14 cellular contexts compared by ENCODE assay signal in the genomic region with DNA sequence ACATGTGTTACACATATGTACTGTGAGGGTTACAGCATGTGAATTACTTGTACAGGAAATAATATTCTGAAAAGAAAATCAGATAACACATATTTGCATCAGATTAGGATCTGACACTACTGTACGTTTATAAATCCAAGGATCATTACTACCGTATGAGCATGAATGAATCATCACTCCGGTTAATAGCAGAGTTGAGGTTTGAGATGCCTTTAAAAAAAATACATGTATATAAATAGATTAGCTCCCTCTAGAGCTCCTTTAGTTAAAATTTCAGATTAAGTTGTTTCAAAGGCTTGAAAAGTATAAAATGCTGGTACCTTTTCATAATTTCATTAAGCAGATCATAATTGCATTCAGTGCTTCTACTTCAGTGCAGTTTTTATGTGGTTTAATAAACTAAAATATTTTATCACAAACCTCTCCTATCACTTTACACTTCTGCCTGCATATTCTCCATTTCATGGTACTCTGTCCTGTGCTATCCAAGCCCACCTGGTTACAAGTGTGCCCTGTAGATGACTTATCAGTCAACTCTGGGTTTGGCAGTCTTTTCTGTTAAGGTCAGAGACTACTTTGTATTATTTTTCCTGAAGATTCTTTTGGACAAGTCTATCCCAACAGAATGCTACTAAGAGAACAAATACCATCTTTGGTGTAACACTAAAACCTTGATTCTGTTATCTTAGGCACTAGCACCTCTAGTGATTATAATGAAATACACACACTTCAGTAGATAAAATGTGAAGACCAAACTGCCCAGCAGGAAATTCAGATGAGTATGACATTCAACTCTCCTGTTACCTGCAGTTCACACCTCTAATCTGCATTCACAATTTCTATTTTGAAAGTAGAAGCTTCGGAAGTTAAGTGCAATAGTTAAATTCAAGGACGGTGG. TPM values are rescaled to one million over a fixed set of nuclear protein-coding genes. Genes with fewer than 3 reads are reported as not detected.
A peak's percentile ranks its signal among the peaks of the same experiment; 100 is the strongest.
DNase-seq lines count a peak whose midpoint lies in the region; ATAC-seq and TF ChIP-seq lines count a peak whose summit lies in the region.
"Had no signal": no experiment of that assay in that cellular context is flagged by ENCODE, and none has a peak within 500 bp of the region (broad histone marks: within the 10 kb centered on the region; RNA-seq: fewer than 3 reads in every experiment).

No MANE protein-coding gene starts in this region.

- CTCF ChIA-PET in PC-9 (lab: Charles Lee) = interaction anchor here (0.9 to 1.0 kb wide), 2 partner anchors 12 to 948 kb away, joined by 3 read pairs; no protein-coding TSS in a partner anchor
- CTCF ChIA-PET in CD8-positive, alpha-beta memory T cell (lab: Charles Lee) = interaction anchor here (0.9 kb wide), 1 partner anchor 153 kb away, joined by 3 read pairs; no protein-coding TSS in a partner anchor

- DNase-seq in NCI-H2107 treated with DMSO at 0.1 percent for 48 hours (lab: John Stamatoyannopoulos, UW; ENCODE audit: unreplicated experiment) = peak; percentile 26
- DNase-seq in NCI-H2107 (lab: John Stamatoyannopoulos, UW) = no peak
- peak in 1 of 2 experiments; percentile 77 for DNase-seq in PC-9
- DNase-seq in stromal cell of bone marrow (ENCODE audit: low read depth) = peak; percentile 49
- DNase-seq in NOMO-1 treated with dmso at 0.1 percent for 144 hours (lab: John Stamatoyannopoulos, UW; ENCODE audit: unreplicated experiment) = no peak
- no peak for DNase-seq in CD8-positive, alpha-beta memory T cell
- no peak for DNase-seq in stimulated activated naive B cell treated with anti-CD40 and anti-IgM and Interleukin-4, amounts not matched to agents 10 μg/mL and 1 μg/mL and 100 μg/mL, for 72 hours
- DNase-seq: activated CD8-positive, alpha-beta memory T cell treated with anti-CD3 and anti-CD28 coated beads for 24 hours; central memory CD4-positive, alpha-beta T cell; NCI-H1930; SJCRH30 had no signal

- H3K4me3 Mint-ChIP-seq in CD8-positive, alpha-beta memory T cell = no peak overlapping the region
- no peak overlapping the region for H3K4me3 Mint-ChIP-seq in stimulated activated naive B cell treated with anti-CD40 and anti-IgM and Interleukin-4, amounts not matched to agents 10 μg/mL and 1 μg/mL and 100 μg/mL, for 72 hours
- H3K4me3 Mint-ChIP-seq: GM23338 had no signal

- H3K4me3 ChIP-seq in PC-9 = no peak overlapping the region
- H3K4me3 ChIP-seq in CD8-positive, alpha-beta memory T cell (ENCODE audit: low read length) = no peak overlapping the region
- H3K4me3 ChIP-seq: BLaER1 treated with 17β-estradiol and CSF1 and Interleukin-3, amounts not matched to agents 10 nM and 100 nM; GM23338; SJCRH30 had no signal

- H2AFZ ChIP-seq in PC-9 = no peak overlapping the region
- H2AFZ ChIP-seq: GM23338 had no signal

- no peaks in the 10 kb centered on the region for H3K4me1 Mint-ChIP-seq in CD8-positive, alpha-beta memory T cell
- H3K4me1 Mint-ChIP-seq in stimulated activated naive B cell treated with anti-CD40 and anti-IgM and Interleukin-4, amounts not matched to agents 10 μg/mL and 1 μg/mL and 100 μg/mL, for 72 hours = peaks cover 1 to 12% of the 10 kb centered on the region in 2 donors
- H3K4me1 Mint-ChIP-seq: GM23338 had no signal

- TF ChIP-seq CTCF in PC-9 (conservative IDR thresholded peaks at IDR 0.05) = no peak; the same call in 1 of the 2 replicates

- H3K27ac ChIP-seq in PC-9 = no peak overlapping the region
- no peak overlapping the region for H3K27ac ChIP-seq in CD8-positive, alpha-beta memory T cell (ENCODE audit: low read depth, low read length)
- H3K27ac ChIP-seq: BLaER1 treated with 17β-estradiol and CSF1 and Interleukin-3, amounts not matched to agents 10 nM and 100 nM; SJCRH30 had no signal

- no peaks in the 10 kb centered on the region for H3K27me3 Mint-ChIP-seq in CD8-positive, alpha-beta memory T cell
- no peaks in the 10 kb centered on the region for H3K27me3 Mint-ChIP-seq in stimulated activated naive B cell treated with anti-CD40 and anti-IgM and Interleukin-4, amounts not matched to agents 10 μg/mL and 1 μg/mL and 100 μg/mL, for 72 hours

- no peaks in the 10 kb centered on the region for H3K36me3 ChIP-seq in PC-9 (ENCODE audit: low read depth)
- H3K36me3 ChIP-seq in CD8-positive, alpha-beta memory T cell (ENCODE audit: insufficient read depth, low read length) = no peaks in the 10 kb centered on the region
- H3K36me3 ChIP-seq: SJCRH30 had no signal

- H3K9me3 Mint-ChIP-seq in CD8-positive, alpha-beta memory T cell = no peaks in the 10 kb centered on the region
- H3K9me3 Mint-ChIP-seq in stimulated activated naive B cell treated with anti-CD40 and anti-IgM and Interleukin-4, amounts not matched to agents 10 μg/mL and 1 μg/mL and 100 μg/mL, for 72 hours = no peaks in the 10 kb centered on the region
- H3K9me3 Mint-ChIP-seq: GM23338 had no signal

- H3K9me3 ChIP-seq in PC-9 (ENCODE audit: insufficient read depth, low read depth) = no peaks in the 10 kb centered on the region
- no peaks in the 10 kb centered on the region for H3K9me3 ChIP-seq in CD8-positive, alpha-beta memory T cell (ENCODE audit: low read length)
- H3K9me3 ChIP-seq: BLaER1 treated with 17β-estradiol and CSF1 and Interleukin-3, amounts not matched to agents 10 nM and 100 nM; SJCRH30 had no signal

- H3K27ac Mint-ChIP-seq in CD8-positive, alpha-beta memory T cell = peak overlapping the region in 1 of 8 donors; percentile 24
- H3K27ac Mint-ChIP-seq in stimulated activated naive B cell treated with anti-CD40 and anti-IgM and Interleukin-4, amounts not matched to agents 10 μg/mL and 1 μg/mL and 100 μg/mL, for 72 hours = no peak overlapping the region
- H3K27ac Mint-ChIP-seq: GM23338 had no signal

- no peaks in the 10 kb centered on the region for H3K79me2 ChIP-seq in PC-9 (ENCODE audit: low read depth)

- intact Hi-C loops in PC-9 (cut with micrococcal nuclease; ENCODE audit: unreplicated experiment) = no loop called here

- ATAC-seq in esophagus mucosa = peak; percentile 50
- ATAC-seq in stimulated activated naive B cell treated with anti-CD40 and anti-IgM and Interleukin-4, amounts not matched to agents 10 μg/mL and 1 μg/mL and 100 μg/mL, for 72 hours (replicated peaks) = no peak
- ATAC-seq: GM23338 had no signal

- BruUV-seq in PC-9 (replicated peaks; lab: Mats Ljungman, UMichigan) = no TSS peak

- POLR2A ChIA-PET in PC-9 (lab: Charles Lee; ENCODE audit: unreplicated experiment) = no interaction called here
- POLR2A ChIA-PET in CD8-positive, alpha-beta memory T cell (lab: Charles Lee) = no interaction called here

- peaks cover 9 to 10% (median 10%) of the 10 kb centered on the region in 3 donors for H3K36me3 Mint-ChIP-seq in CD8-positive, alpha-beta memory T cell
- H3K36me3 Mint-ChIP-seq in stimulated activated naive B cell treated with anti-CD40 and anti-IgM and Interleukin-4, amounts not matched to agents 10 μg/mL and 1 μg/mL and 100 μg/mL, for 72 hours = peaks cover 7 to 8% of the 10 kb centered on the region in 2 donors

- H3K4me1 ChIP-seq in PC-9 (replicated peaks; ENCODE audit: insufficient read depth) = peaks cover 13% of the 10 kb centered on the region
- H3K4me1 ChIP-seq in CD8-positive, alpha-beta memory T cell (ENCODE audit: insufficient read depth, low read length) = no peaks in the 10 kb centered on the region

- no peaks in the 10 kb centered on the region; the same call in 1 of the 2 replicates for H3K9me2 ChIP-seq in PC-9 (ENCODE audit: insufficient read depth)

- no peaks in the 10 kb centered on the region for H3K27me3 ChIP-seq in PC-9 (ENCODE audit: insufficient read depth, low read depth)
- H3K27me3 ChIP-seq in CD8-positive, alpha-beta memory T cell (ENCODE audit: insufficient read depth, low read length, poor library complexity, severe bottlenecking) = no peaks in the 10 kb centered on the region
- H3K27me3 ChIP-seq: BLaER1 treated with 17β-estradiol and CSF1 and Interleukin-3, amounts not matched to agents 10 nM and 100 nM; SJCRH30 had no signal

- H3K4me2 ChIP-seq in PC-9 = peak overlapping the region; percentile 40
- H3K4me2 ChIP-seq: BLaER1 treated with 17β-estradiol and CSF1 and Interleukin-3, amounts not matched to agents 10 nM and 100 nM; GM23338 had no signal

- peaks cover 3% of the 10 kb centered on the region; the same call in 1 of the 2 replicates for H3F3A ChIP-seq in PC-9 (ENCODE audit: insufficient read depth, low read depth)

- H4K20me1 ChIP-seq in PC-9 (ENCODE audit: insufficient read depth) = no peaks in the 10 kb centered on the region
- H4K20me1 ChIP-seq: BLaER1 treated with 17β-estradiol and CSF1 and Interleukin-3, amounts not matched to agents 10 nM and 100 nM had no signal

RNA-seq across cellular contexts. Expression of a gene that starts 48.0 kb away (rescaled TPM):
- total RNA-seq in PC-9 (2021) (0.95 and 1.1 TPM in 2 replicates), esophagus mucosa (0.80 TPM)
- total RNA-seq in CD8-positive, alpha-beta memory T cell = under 1 TPM; 0.28 to 0.49 TPM
- polyA plus RNA-seq in CD8-positive, alpha-beta memory T cell = 0.02 TPM

Comparison
In these comparisons a context has a peak if more than half of its experiments do, and no peak if none do; other contexts are left out.
1. DNase-seq: peak in NCI-H2107 treated with DMSO at 0.1 percent for 48 hours (single experiment) and stromal cell of bone marrow (single experiment); none in NCI-H2107 (single experiment), NOMO-1 treated with dmso at 0.1 percent for 144 hours (single experiment), CD8-positive, alpha-beta memory T cell (0 of 5) and stimulated activated naive B cell treated with anti-CD40 and anti-IgM and Interleukin-4, amounts not matched to agents 10 μg/mL and 1 μg/mL and 100 μg/mL, for 72 hours (single experiment).